ENCODE assay signal across 1 cellular context in the genomic region with DNA sequence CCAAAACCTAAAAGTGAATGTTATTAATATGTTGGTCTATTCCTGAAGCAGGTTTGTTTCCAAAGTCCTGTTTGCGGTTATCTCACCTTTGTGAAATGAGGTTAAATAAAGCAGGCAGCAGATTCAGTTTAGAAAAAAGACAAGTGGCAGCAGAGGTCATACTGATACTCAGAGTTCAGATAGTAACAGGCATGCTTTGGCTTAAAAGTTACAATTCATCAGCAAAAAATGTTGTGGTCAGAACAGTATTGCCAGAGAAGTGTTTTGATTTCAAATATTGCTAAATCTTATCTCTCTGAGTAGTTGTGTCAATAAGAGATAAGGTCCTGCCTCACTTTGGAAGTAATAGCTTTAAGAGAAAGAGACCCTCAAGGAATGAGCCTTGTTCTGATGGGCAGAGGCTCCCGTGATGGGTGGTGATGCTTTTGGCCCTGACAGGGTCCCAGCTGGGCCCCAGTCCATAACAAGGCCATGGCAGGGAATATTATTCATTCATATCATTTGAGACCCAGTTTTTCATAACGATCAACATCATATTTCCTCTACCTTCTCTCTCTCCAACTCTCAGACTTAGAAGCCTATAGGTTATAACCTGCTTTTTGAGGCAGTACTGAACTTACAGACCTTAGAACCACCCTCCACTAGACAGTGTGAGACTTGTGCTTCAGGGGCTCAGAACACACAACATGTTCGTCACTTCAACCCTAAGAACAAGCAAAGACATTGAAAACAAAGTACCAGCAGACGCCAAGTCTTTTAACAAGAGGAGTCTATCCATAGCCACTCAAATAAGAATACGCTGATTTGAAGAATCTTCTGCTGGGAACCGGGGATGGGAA.
A peak's percentile ranks its signal among the peaks of the same experiment; 100 is the strongest.
TF ChIP-seq lines count a peak whose summit lies in the region.

No MANE protein-coding gene starts in this region.

TF ChIP-seq in HepG2, 621 proteins besides CTCF, POLR2A, EP300 and RAD21 (continued from another document and continues in another):
- TF ChIP-seq ZNF878 (CRISPR knock-in tag; IDR thresholded peaks at IDR 0.05) (no peak; the same call in 1 of the 2 replicates), KAT7 (CRISPR knock-in tag; IDR thresholded peaks at IDR 0.05; ENCODE audit: borderline replicate concordance) (no peak), ZNF550 (CRISPR knock-in tag; IDR thresholded peaks at IDR 0.05; ENCODE audit: borderline replicate concordance) (no peak), DR1 (CRISPR knock-in tag; IDR thresholded peaks at IDR 0.05) (no peak), MTA3 (CRISPR knock-in tag; IDR thresholded peaks at IDR 0.05) (no peak), ZNF136 (CRISPR knock-in tag; IDR thresholded peaks at IDR 0.05; ENCODE audit: low read depth) (no peak), SRY (CRISPR knock-in tag; IDR thresholded peaks at IDR 0.05) (no peak), ELF3 (CRISPR knock-in tag; IDR thresholded peaks at IDR 0.05) (no peak), ZNF558 (CRISPR knock-in tag; IDR thresholded peaks at IDR 0.05; ENCODE audit: borderline replicate concordance) (no peak), HNRNPUL1 (IDR thresholded peaks at IDR 0.05; ENCODE audit: low read depth, low read length) (no peak), KLF16 (CRISPR knock-in tag; IDR thresholded peaks at IDR 0.05) (peak in 1 of 2 experiments; percentile 28; a peak in 1 of 4 replicates), RNF2 (conservative IDR thresholded peaks at IDR 0.05; ENCODE audit: low read depth) (no peak), ZNF33A (CRISPR knock-in tag; IDR thresholded peaks at IDR 0.05; ENCODE audit: borderline replicate concordance) (no peak), ZNF75D (CRISPR knock-in tag; IDR thresholded peaks at IDR 0.05; ENCODE audit: borderline replicate concordance) (no peak), NFRKB (IDR thresholded peaks at IDR 0.05) (no peak), ZNF660 (CRISPR knock-in tag; IDR thresholded peaks at IDR 0.05; ENCODE audit: borderline replicate concordance, low read depth) (no peak), SRSF1 (optimal IDR thresholded peaks at IDR 0.05; ENCODE audit: low read depth, low read length) (no peak), ZNF530 (CRISPR knock-in tag; IDR thresholded peaks at IDR 0.05; ENCODE audit: low read depth) (no peak), TEAD2 (CRISPR knock-in tag; IDR thresholded peaks at IDR 0.05) (no peak), ZNF879 (CRISPR knock-in tag; IDR thresholded peaks at IDR 0.05) (no peak), SCMH1 (CRISPR knock-in tag; IDR thresholded peaks at IDR 0.05; ENCODE audit: borderline replicate concordance) (no peak), SAP130 (CRISPR knock-in tag; IDR thresholded peaks at IDR 0.05; ENCODE audit: low read depth) (peak; percentile 30; the same call in 1 of the 2 replicates), ZEB1 (IDR thresholded peaks at IDR 0.05; ENCODE audit: insufficient replicate concordance, low read depth) (no peak), FOSL1 (CRISPR knock-in tag; IDR thresholded peaks at IDR 0.05; ENCODE audit: borderline replicate concordance) (peak; percentile 90), POLR2G (IDR thresholded peaks at IDR 0.05; ENCODE audit: low read depth, low read length) (no peak), KDM1A (CRISPR knock-in tag; IDR thresholded peaks at IDR 0.05) (peak; percentile 96)
- TF ChIP-seq, protein P1, sequence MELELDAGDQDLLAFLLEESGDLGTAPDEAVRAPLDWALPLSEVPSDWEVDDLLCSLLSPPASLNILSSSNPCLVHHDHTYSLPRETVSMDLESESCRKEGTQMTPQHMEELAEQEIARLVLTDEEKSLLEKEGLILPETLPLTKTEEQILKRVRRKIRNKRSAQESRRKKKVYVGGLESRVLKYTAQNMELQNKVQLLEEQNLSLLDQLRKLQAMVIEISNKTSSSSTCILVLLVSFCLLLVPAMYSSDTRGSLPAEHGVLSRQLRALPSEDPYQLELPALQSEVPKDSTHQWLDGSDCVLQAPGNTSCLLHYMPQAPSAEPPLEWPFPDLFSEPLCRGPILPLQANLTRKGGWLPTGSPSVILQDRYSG (CRISPR knock-in tag; IDR thresholded peaks at IDR 0.05): no peak
- TF ChIP-seq, protein P2, sequence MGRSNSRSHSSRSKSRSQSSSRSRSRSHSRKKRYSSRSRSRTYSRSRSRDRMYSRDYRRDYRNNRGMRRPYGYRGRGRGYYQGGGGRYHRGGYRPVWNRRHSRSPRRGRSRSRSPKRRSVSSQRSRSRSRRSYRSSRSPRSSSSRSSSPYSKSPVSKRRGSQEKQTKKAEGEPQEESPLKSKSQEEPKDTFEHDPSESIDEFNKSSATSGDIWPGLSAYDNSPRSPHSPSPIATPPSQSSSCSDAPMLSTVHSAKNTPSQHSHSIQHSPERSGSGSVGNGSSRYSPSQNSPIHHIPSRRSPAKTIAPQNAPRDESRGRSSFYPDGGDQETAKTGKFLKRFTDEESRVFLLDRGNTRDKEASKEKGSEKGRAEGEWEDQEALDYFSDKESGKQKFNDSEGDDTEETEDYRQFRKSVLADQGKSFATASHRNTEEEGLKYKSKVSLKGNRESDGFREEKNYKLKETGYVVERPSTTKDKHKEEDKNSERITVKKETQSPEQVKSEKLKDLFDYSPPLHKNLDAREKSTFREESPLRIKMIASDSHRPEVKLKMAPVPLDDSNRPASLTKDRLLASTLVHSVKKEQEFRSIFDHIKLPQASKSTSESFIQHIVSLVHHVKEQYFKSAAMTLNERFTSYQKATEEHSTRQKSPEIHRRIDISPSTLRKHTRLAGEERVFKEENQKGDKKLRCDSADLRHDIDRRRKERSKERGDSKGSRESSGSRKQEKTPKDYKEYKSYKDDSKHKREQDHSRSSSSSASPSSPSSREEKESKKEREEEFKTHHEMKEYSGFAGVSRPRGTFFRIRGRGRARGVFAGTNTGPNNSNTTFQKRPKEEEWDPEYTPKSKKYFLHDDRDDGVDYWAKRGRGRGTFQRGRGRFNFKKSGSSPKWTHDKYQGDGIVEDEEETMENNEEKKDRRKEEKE (IDR thresholded peaks at IDR 0.05): no peak
- TF ChIP-seq, protein P3, sequence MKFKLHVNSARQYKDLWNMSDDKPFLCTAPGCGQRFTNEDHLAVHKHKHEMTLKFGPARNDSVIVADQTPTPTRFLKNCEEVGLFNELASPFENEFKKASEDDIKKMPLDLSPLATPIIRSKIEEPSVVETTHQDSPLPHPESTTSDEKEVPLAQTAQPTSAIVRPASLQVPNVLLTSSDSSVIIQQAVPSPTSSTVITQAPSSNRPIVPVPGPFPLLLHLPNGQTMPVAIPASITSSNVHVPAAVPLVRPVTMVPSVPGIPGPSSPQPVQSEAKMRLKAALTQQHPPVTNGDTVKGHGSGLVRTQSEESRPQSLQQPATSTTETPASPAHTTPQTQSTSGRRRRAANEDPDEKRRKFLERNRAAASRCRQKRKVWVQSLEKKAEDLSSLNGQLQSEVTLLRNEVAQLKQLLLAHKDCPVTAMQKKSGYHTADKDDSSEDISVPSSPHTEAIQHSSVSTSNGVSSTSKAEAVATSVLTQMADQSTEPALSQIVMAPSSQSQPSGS (CRISPR knock-in tag; IDR thresholded peaks at IDR 0.05): peak; percentile 77
- TF ChIP-seq, protein P4, sequence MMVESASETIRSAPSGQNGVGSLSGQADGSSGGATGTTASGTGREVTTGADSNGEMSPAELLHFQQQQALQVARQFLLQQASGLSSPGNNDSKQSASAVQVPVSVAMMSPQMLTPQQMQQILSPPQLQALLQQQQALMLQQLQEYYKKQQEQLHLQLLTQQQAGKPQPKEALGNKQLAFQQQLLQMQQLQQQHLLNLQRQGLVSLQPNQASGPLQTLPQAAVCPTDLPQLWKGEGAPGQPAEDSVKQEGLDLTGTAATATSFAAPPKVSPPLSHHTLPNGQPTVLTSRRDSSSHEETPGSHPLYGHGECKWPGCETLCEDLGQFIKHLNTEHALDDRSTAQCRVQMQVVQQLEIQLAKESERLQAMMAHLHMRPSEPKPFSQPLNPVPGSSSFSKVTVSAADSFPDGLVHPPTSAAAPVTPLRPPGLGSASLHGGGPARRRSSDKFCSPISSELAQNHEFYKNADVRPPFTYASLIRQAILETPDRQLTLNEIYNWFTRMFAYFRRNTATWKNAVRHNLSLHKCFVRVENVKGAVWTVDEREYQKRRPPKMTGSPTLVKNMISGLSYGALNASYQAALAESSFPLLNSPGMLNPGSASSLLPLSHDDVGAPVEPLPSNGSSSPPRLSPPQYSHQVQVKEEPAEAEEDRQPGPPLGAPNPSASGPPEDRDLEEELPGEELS (CRISPR knock-in tag; IDR thresholded peaks at IDR 0.05): peak; percentile 61
- TF ChIP-seq, protein P5, sequence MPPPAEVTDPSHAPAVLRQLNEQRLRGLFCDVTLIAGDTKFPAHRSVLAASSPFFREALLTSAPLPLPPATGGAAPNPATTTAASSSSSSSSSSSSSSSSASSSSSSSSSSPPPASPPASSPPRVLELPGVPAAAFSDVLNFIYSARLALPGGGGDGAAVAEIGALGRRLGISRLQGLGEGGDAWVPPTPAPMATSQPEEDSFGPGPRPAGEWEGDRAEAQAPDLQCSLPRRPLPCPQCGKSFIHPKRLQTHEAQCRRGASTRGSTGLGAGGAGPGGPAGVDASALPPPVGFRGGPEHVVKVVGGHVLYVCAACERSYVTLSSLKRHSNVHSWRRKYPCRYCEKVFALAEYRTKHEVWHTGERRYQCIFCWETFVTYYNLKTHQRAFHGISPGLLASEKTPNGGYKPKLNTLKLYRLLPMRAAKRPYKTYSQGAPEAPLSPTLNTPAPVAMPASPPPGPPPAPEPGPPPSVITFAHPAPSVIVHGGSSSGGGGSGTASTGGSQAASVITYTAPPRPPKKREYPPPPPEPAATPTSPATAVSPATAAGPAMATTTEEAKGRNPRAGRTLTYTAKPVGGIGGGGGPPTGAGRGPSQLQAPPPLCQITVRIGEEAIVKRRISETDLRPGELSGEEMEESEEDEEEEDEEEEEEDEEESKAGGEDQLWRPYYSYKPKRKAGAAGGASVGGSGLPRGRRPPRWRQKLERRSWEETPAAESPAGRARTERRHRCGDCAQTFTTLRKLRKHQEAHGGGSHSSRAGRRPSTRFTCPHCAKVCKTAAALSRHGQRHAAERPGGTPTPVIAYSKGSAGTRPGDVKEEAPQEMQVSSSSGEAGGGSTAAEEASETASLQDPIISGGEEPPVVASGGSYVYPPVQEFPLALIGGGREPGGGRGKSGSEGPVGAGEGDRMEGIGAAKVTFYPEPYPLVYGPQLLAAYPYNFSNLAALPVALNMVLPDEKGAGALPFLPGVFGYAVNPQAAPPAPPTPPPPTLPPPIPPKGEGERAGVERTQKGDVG (CRISPR knock-in tag; IDR thresholded peaks at IDR 0.05; ENCODE audit: borderline replicate concordance): no peak
- TF ChIP-seq, protein P6, sequence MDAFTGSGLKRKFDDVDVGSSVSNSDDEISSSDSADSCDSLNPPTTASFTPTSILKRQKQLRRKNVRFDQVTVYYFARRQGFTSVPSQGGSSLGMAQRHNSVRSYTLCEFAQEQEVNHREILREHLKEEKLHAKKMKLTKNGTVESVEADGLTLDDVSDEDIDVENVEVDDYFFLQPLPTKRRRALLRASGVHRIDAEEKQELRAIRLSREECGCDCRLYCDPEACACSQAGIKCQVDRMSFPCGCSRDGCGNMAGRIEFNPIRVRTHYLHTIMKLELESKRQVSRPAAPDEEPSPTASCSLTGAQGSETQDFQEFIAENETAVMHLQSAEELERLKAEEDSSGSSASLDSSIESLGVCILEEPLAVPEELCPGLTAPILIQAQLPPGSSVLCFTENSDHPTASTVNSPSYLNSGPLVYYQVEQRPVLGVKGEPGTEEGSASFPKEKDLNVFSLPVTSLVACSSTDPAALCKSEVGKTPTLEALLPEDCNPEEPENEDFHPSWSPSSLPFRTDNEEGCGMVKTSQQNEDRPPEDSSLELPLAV (CRISPR knock-in tag; conservative IDR thresholded peaks at IDR 0.05; ENCODE audit: low read depth): no peak
- TF ChIP-seq, protein P7, sequence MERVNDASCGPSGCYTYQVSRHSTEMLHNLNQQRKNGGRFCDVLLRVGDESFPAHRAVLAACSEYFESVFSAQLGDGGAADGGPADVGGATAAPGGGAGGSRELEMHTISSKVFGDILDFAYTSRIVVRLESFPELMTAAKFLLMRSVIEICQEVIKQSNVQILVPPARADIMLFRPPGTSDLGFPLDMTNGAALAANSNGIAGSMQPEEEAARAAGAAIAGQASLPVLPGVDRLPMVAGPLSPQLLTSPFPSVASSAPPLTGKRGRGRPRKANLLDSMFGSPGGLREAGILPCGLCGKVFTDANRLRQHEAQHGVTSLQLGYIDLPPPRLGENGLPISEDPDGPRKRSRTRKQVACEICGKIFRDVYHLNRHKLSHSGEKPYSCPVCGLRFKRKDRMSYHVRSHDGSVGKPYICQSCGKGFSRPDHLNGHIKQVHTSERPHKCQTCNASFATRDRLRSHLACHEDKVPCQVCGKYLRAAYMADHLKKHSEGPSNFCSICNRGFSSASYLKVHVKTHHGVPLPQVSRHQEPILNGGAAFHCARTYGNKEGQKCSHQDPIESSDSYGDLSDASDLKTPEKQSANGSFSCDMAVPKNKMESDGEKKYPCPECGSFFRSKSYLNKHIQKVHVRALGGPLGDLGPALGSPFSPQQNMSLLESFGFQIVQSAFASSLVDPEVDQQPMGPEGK (CRISPR knock-in tag; IDR thresholded peaks at IDR 0.05): no peak
- TF ChIP-seq, protein P8, sequence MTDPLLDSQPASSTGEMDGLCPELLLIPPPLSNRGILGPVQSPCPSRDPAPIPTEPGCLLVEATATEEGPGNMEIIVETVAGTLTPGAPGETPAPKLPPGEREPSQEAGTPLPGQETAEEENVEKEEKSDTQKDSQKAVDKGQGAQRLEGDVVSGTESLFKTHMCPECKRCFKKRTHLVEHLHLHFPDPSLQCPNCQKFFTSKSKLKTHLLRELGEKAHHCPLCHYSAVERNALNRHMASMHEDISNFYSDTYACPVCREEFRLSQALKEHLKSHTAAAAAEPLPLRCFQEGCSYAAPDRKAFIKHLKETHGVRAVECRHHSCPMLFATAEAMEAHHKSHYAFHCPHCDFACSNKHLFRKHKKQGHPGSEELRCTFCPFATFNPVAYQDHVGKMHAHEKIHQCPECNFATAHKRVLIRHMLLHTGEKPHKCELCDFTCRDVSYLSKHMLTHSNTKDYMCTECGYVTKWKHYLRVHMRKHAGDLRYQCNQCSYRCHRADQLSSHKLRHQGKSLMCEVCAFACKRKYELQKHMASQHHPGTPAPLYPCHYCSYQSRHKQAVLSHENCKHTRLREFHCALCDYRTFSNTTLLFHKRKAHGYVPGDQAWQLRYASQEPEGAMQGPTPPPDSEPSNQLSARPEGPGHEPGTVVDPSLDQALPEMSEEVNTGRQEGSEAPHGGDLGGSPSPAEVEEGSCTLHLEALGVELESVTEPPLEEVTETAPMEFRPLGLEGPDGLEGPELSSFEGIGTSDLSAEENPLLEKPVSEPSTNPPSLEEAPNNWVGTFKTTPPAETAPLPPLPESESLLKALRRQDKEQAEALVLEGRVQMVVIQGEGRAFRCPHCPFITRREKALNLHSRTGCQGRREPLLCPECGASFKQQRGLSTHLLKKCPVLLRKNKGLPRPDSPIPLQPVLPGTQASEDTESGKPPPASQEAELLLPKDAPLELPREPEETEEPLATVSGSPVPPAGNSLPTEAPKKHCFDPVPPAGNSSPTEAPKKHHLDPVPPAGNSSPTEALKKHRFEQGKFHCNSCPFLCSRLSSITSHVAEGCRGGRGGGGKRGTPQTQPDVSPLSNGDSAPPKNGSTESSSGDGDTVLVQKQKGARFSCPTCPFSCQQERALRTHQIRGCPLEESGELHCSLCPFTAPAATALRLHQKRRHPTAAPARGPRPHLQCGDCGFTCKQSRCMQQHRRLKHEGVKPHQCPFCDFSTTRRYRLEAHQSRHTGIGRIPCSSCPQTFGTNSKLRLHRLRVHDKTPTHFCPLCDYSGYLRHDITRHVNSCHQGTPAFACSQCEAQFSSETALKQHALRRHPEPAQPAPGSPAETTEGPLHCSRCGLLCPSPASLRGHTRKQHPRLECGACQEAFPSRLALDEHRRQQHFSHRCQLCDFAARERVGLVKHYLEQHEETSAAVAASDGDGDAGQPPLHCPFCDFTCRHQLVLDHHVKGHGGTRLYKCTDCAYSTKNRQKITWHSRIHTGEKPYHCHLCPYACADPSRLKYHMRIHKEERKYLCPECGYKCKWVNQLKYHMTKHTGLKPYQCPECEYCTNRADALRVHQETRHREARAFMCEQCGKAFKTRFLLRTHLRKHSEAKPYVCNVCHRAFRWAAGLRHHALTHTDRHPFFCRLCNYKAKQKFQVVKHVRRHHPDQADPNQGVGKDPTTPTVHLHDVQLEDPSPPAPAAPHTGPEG (CRISPR knock-in tag; IDR thresholded peaks at IDR 0.05): no peak
